In genomic region chr1:10631811-10632481, GRCh38 we compare ENCODE assay signal across 14 cellular contexts.
A peak's percentile ranks its signal among the peaks of the same experiment; 100 is the strongest.
DNase-seq lines count a peak whose midpoint lies in the region; ATAC-seq and TF ChIP-seq lines count a peak whose summit lies in the region.
"Had no signal": no experiment of that assay in that cellular context is flagged by ENCODE, and none has a peak within 500 bp of the region (broad histone marks: within the 10 kb centered on the region; RNA-seq: fewer than 3 reads in every experiment).

No MANE protein-coding gene starts in this region.

- no peaks in the 10 kb centered on the region for H3K27me3 Mint-ChIP-seq in endodermal cell (ENCODE audit: insufficient read depth)
- H3K27me3 Mint-ChIP-seq in nephron (ENCODE audit: low read depth): peaks cover 7% of the 10 kb centered on the region

- H3K9me3 Mint-ChIP-seq in endodermal cell (no peaks in the 10 kb centered on the region), nephron (no peaks in the 10 kb centered on the region)
- H3K9me3 Mint-ChIP-seq: naive thymus-derived CD4-positive, alpha-beta T cell had no signal

- no peak for TF ChIP-seq POLR2A in uterus (IDR thresholded peaks at IDR 0.05)

- ATAC-seq in left cardiac atrium: no peak
- no peak for ATAC-seq in GM18858 (IDR thresholded peaks at IDR 0.05; ENCODE audit: unreplicated experiment)
- ATAC-seq in GM18870 (IDR thresholded peaks at IDR 0.05; ENCODE audit: unreplicated experiment): no peak
- ATAC-seq: body of pancreas; gastrocnemius medialis; naive thymus-derived CD4-positive, alpha-beta T cell had no signal

- peak overlapping the region; percentile 44 for H3K27ac Mint-ChIP-seq in endodermal cell
- H3K27ac Mint-ChIP-seq in nephron: peak overlapping the region in 2 of 3 experiments; percentile 79 to 95
- H3K27ac Mint-ChIP-seq: naive thymus-derived CD4-positive, alpha-beta T cell had no signal

- H3K27me3 ChIP-seq in cardiac muscle cell: no peaks in the 10 kb centered on the region
- H3K27me3 ChIP-seq in endodermal cell (ENCODE audit: control insufficient read depth, insufficient read depth, low read length, poor library complexity, severe bottlenecking): no peaks in the 10 kb centered on the region
- H3K27me3 ChIP-seq in uterus: no peaks in the 10 kb centered on the region
- H3K27me3 ChIP-seq: body of pancreas, gastrocnemius medialis had no signal

- H3K9me3 ChIP-seq in cardiac muscle cell (ENCODE audit: low read depth) (no peaks in the 10 kb centered on the region), endodermal cell (ENCODE audit: control insufficient read depth, low read length) (no peaks in the 10 kb centered on the region), uterus (no peaks in the 10 kb centered on the region)
- H3K9me3 ChIP-seq: body of pancreas, gastrocnemius medialis had no signal

- peak overlapping the region; percentile 74 for H3K27ac ChIP-seq in cardiac muscle cell
- H3K27ac ChIP-seq in endodermal cell (ENCODE audit: low read depth, low read length): no peak overlapping the region
- peak overlapping the region; percentile 78 to 79 for H3K27ac ChIP-seq in uterus

- H3K4me3 Mint-ChIP-seq in endodermal cell (no peak overlapping the region), nephron (no peak overlapping the region)
- H3K4me3 Mint-ChIP-seq: naive thymus-derived CD4-positive, alpha-beta T cell had no signal

- TF ChIP-seq CTCF in cardiac muscle cell (IDR thresholded peaks at IDR 0.05; ENCODE audit: low read depth, low read length): no peak
- TF ChIP-seq CTCF in endodermal cell (conservative IDR thresholded peaks at IDR 0.05): peak; percentile 50
- no peak for TF ChIP-seq CTCF in nephron (IDR thresholded peaks at IDR 0.05; ENCODE audit: unreplicated experiment in 3 of 3)
- no peak for TF ChIP-seq CTCF in uterus (IDR thresholded peaks at IDR 0.05)

- H3K4me3 ChIP-seq in cardiac muscle cell (no peak overlapping the region), endodermal cell (ENCODE audit: low read length) (no peak overlapping the region), uterus (no peak overlapping the region)
- H3K4me3 ChIP-seq: body of pancreas, gastrocnemius medialis, K562 had no signal

- intact Hi-C loops in left cardiac atrium (cut with DNase I): no loop called here
- intact Hi-C loops in uterus (cut with DNase I; ENCODE audit: low total_unique reads): no loop called here

- peaks cover 21% of the 10 kb centered on the region for H3K4me1 ChIP-seq in cardiac muscle cell (ENCODE audit: low read depth)
- no peaks in the 10 kb centered on the region for H3K4me1 ChIP-seq in endodermal cell (ENCODE audit: control insufficient read depth, insufficient read depth, low read length)
- H3K4me1 ChIP-seq in uterus: peaks cover 0 to 9% of the 10 kb centered on the region in 2 donors

- DNase-seq in cardiac muscle cell (ENCODE audit: low read depth in 1 of 2, low spot score in 1 of 2): peak in 1 of 2 donors; percentile 63
- DNase-seq in left cardiac atrium: no peak
- peak; percentile 84 for DNase-seq in endodermal cell
- no peak for DNase-seq in uterus
- no peak for DNase-seq in hypothalamus (lab: John Stamatoyannopoulos, UW)
- DNase-seq: gastrocnemius medialis; NCI-H1048; stimulated activated naive CD4-positive, alpha-beta T cell had no signal

- H3K4me1 Mint-ChIP-seq in endodermal cell (peaks cover 10% of the 10 kb centered on the region), nephron (peaks cover 33% of the 10 kb centered on the region)

- WGBS in endodermal cell (ENCODE audit: insufficient coverage in 1 of 2, insufficient read length in 1 of 2), 2 experiments: 54 to 67% methylated on average over 12 to 13 of the region's 13 CpGs

- H3K36me3 ChIP-seq in cardiac muscle cell (no peaks in the 10 kb centered on the region), endodermal cell (ENCODE audit: control insufficient read depth, insufficient read depth, low read length) (no peaks in the 10 kb centered on the region), uterus (no peaks in the 10 kb centered on the region)
- H3K36me3 ChIP-seq: gastrocnemius medialis had no signal

- H3K36me3 Mint-ChIP-seq in endodermal cell (ENCODE audit: low read depth): peaks cover 4% of the 10 kb centered on the region
- H3K36me3 Mint-ChIP-seq in nephron (ENCODE audit: low read depth): peaks cover 8% of the 10 kb centered on the region

- no peak overlapping the region for H3K9ac ChIP-seq in endodermal cell (ENCODE audit: extremely low read depth, low read length, poor library complexity, severe bottlenecking)
